29 cellular contexts compared by ENCODE assay signal in genomic region chr19:4044927-4045557, GRCh38. TPM values are rescaled to one million over a fixed set of nuclear protein-coding genes. Genes with fewer than 3 reads are reported as not detected.
A peak's percentile ranks its signal among the peaks of the same experiment; 100 is the strongest.
DNase-seq lines count a peak whose midpoint lies in the region; ATAC-seq and TF ChIP-seq lines count a peak whose summit lies in the region.
"Had no signal": no experiment of that assay in that cellular context is flagged by ENCODE, and none has a peak within 500 bp of the region (broad histone marks: within the 10 kb centered on the region; RNA-seq: fewer than 3 reads in every experiment).

No MANE protein-coding gene starts in this region.

- no peak for TF ChIP-seq POLR2A in adrenal gland (IDR thresholded peaks at IDR 0.05)

- peak overlapping the region; percentile 22 for H3K27ac Mint-ChIP-seq in activated T-cell treated with anti-CD3 and anti-CD28 coated beads, Interleukin-2, amount 50 U/mL, for 24 hours
- peak overlapping the region; percentile 85 for H3K27ac Mint-ChIP-seq in nephron progenitor cell
- H3K27ac Mint-ChIP-seq: activated CD4-positive, alpha-beta memory T cell treated with anti-CD3 and anti-CD28 coated beads, Interleukin-2, amount 10 ng/mL, durations not matched to agents 7 days and 5 days; activated naive CD8-positive, alpha-beta T cell treated with anti-CD3 and anti-CD28 coated beads for 36 hours; activated T-helper 2 cell treated with anti-CD3 and anti-CD28 coated beads, Interferon-gamma antibody, Interleukin-2, Interleukin-4, amounts not matched to agents 10 μg/mL and 5 μg/mL and 100 μg/mL, durations not matched to agents 14 hours and 24 hours and 36 hours had no signal

- H3K36me3 ChIP-seq in adrenal gland (replicated peaks in 1 of 2): peaks cover 0 to 33% of the 10 kb centered on the region in 2 donors

- no peaks in the 10 kb centered on the region for H3K9me3 ChIP-seq in adrenal gland (replicated peaks in 1 of 3)
- H3K9me3 ChIP-seq: SJSA1 had no signal

- TF ChIP-seq CTCF in nephron progenitor cell (IDR thresholded peaks at IDR 0.05): no peak
- no peak for TF ChIP-seq CTCF in adrenal gland (IDR thresholded peaks at IDR 0.05)

- H3K9me3 Mint-ChIP-seq in activated T-cell treated with anti-CD3 and anti-CD28 coated beads, Interleukin-2, amount 50 U/mL, for 24 hours: no peaks in the 10 kb centered on the region
- no peaks in the 10 kb centered on the region for H3K9me3 Mint-ChIP-seq in activated T-cell treated with anti-CD3 and anti-CD28 coated beads, Interleukin-2, amount 50 U/mL, for 4 hours
- no peaks in the 10 kb centered on the region for H3K9me3 Mint-ChIP-seq in nephron progenitor cell
- H3K9me3 Mint-ChIP-seq: activated CD4-positive, alpha-beta memory T cell treated with anti-CD3 and anti-CD28 coated beads, Interleukin-2, amount 10 ng/mL, durations not matched to agents 7 days and 5 days; activated naive CD8-positive, alpha-beta T cell treated with anti-CD3 and anti-CD28 coated beads for 36 hours; activated T-helper 2 cell treated with anti-CD3 and anti-CD28 coated beads, Interferon-gamma antibody, Interleukin-2, Interleukin-4, amounts not matched to agents 10 μg/mL and 5 μg/mL and 100 μg/mL, durations not matched to agents 14 hours and 24 hours and 36 hours; CD4-positive, alpha-beta memory T cell; mesothelial cell of epicardium; naive thymus-derived CD4-positive, alpha-beta T cell; T-cell had no signal

- ATAC-seq in activated T-cell treated with anti-CD3 and anti-CD28 coated beads, Interleukin-2, amount 50 U/mL, for 4 hours: no peak
- ATAC-seq: naive thymus-derived CD4-positive, alpha-beta T cell; T-cell had no signal

- no peaks in the 10 kb centered on the region for H3K27me3 ChIP-seq in adrenal gland
- H3K27me3 ChIP-seq: SJSA1 had no signal

- H3K4me1 Mint-ChIP-seq in activated T-cell treated with anti-CD3 and anti-CD28 coated beads, Interleukin-2, amount 50 U/mL, for 24 hours (ENCODE audit: low read depth): peaks cover 9% of the 10 kb centered on the region
- peaks cover 8% of the 10 kb centered on the region for H3K4me1 Mint-ChIP-seq in activated T-cell treated with anti-CD3 and anti-CD28 coated beads, Interleukin-2, amount 50 U/mL, for 4 hours (ENCODE audit: low read depth)
- H3K4me1 Mint-ChIP-seq in nephron progenitor cell: peaks cover 26% of the 10 kb centered on the region

- peaks cover 56% of the 10 kb centered on the region for H3K36me3 Mint-ChIP-seq in activated T-cell treated with anti-CD3 and anti-CD28 coated beads, Interleukin-2, amount 50 U/mL, for 24 hours (ENCODE audit: low read depth)
- H3K36me3 Mint-ChIP-seq in activated T-cell treated with anti-CD3 and anti-CD28 coated beads, Interleukin-2, amount 50 U/mL, for 4 hours (ENCODE audit: insufficient read depth): peaks cover 18% of the 10 kb centered on the region
- peaks cover 29% of the 10 kb centered on the region for H3K36me3 Mint-ChIP-seq in nephron progenitor cell (ENCODE audit: low read depth)

- H3K27ac ChIP-seq in caudate nucleus (ENCODE audit: low read depth, low read length) (peak overlapping the region; percentile 85), adrenal gland (no peak overlapping the region)
- H3K27ac ChIP-seq: 22Rv1, SJSA1 had no signal

- no peak for DNase-seq in activated T-cell treated with anti-CD3 and anti-CD28 coated beads, Interleukin-2, amount 50 U/mL, for 24 hours
- DNase-seq in activated T-cell treated with anti-CD3 and anti-CD28 coated beads, Interleukin-2, amount 50 U/mL, for 4 hours: no peak
- DNase-seq in caudate nucleus (lab: John Stamatoyannopoulos, UW) (no peak), nephron progenitor cell (peak; percentile 38), HUDEP-2 (lab: John Stamatoyannopoulos, UW; ENCODE audit: unreplicated experiment in 76 of 76) (no peak), adrenal gland (no peak), DMS 273 treated with DMSO at 0.1 percent for 48 hours (lab: John Stamatoyannopoulos, UW) (no peak), COLO668 (lab: John Stamatoyannopoulos, UW; ENCODE audit: unreplicated experiment) (no peak)
- DNase-seq: activated CD4-positive, alpha-beta memory T cell treated with anti-CD3 and anti-CD28 coated beads, Interleukin-2, amount 10 ng/mL, durations not matched to agents 7 days and 5 days; activated CD4-positive, CD25-positive, alpha-beta regulatory T cell treated with anti-CD3 and anti-CD28 coated beads, Interleukin-2, amount 50 U/mL, for 72 hours; activated CD8-positive, alpha-beta memory T cell treated with anti-CD3 and anti-CD28 coated beads, Interleukin-2, amount 50 U/mL, for 48 hours; activated naive CD8-positive, alpha-beta T cell treated with anti-CD3 and anti-CD28 coated beads for 36 hours; cerebellar nuclear complex; DMS153; GOT3; IMR-90; islet precursor cell; naive thymus-derived CD4-positive, alpha-beta T cell; NCI-H1092 treated with DMSO at 0.1 percent for 48 hours; NCI-H187 treated with DMSO at 0.1 percent for 48 hours; NCI-H2227 treated with DMSO at 0.1 percent for 48 hours; NCI-H69; stimulated activated CD8-positive, alpha-beta memory T cell treated with anti-CD3 and anti-CD28 coated beads, Interleukin-4, amount 100 ng/mL, for 48 hours; T-cell had no signal

- H3K4me3 Mint-ChIP-seq in activated T-cell treated with anti-CD3 and anti-CD28 coated beads, Interleukin-2, amount 50 U/mL, for 24 hours: no peak overlapping the region
- H3K4me3 Mint-ChIP-seq in activated T-cell treated with anti-CD3 and anti-CD28 coated beads, Interleukin-2, amount 50 U/mL, for 4 hours: no peak overlapping the region
- no peak overlapping the region for H3K4me3 Mint-ChIP-seq in nephron progenitor cell
- H3K4me3 Mint-ChIP-seq: activated CD4-positive, alpha-beta memory T cell treated with anti-CD3 and anti-CD28 coated beads, Interleukin-2, amount 10 ng/mL, durations not matched to agents 7 days and 5 days; activated naive CD8-positive, alpha-beta T cell treated with anti-CD3 and anti-CD28 coated beads for 36 hours; CD4-positive, alpha-beta memory T cell; mesothelial cell of epicardium; naive thymus-derived CD4-positive, alpha-beta T cell; T-cell had no signal

- intact Hi-C loops in adrenal gland (cut with DNase I): no loop called here

- no peak overlapping the region for H3K4me3 ChIP-seq in adrenal gland
- H3K4me3 ChIP-seq: SJSA1 had no signal

- WGBS in adrenal gland, 4 donors: 79 to 82% (median 81%) methylated on average over 11 to 25 of the region's 25 CpGs

- no peaks in the 10 kb centered on the region for H3K4me1 ChIP-seq in adrenal gland (replicated peaks in 1 of 2)
- H3K4me1 ChIP-seq: SJSA1 had no signal

- H3K27me3 Mint-ChIP-seq in activated T-cell treated with anti-CD3 and anti-CD28 coated beads, Interleukin-2, amount 50 U/mL, for 24 hours: no peaks in the 10 kb centered on the region
- H3K27me3 Mint-ChIP-seq in activated T-cell treated with anti-CD3 and anti-CD28 coated beads, Interleukin-2, amount 50 U/mL, for 4 hours (ENCODE audit: low read depth): no peaks in the 10 kb centered on the region
- no peaks in the 10 kb centered on the region for H3K27me3 Mint-ChIP-seq in nephron progenitor cell (ENCODE audit: low read depth, poor library complexity)
- H3K27me3 Mint-ChIP-seq: activated CD4-positive, alpha-beta memory T cell treated with anti-CD3 and anti-CD28 coated beads, Interleukin-2, amount 10 ng/mL, durations not matched to agents 7 days and 5 days; activated naive CD8-positive, alpha-beta T cell treated with anti-CD3 and anti-CD28 coated beads for 36 hours; CD4-positive, alpha-beta memory T cell; naive thymus-derived CD4-positive, alpha-beta T cell; T-cell had no signal

RNA-seq across cellular contexts. Expression of gene ZBTB7A, which starts 21.7 kb away (rescaled TPM):
- total RNA-seq in activated T-cell treated with anti-CD3 and anti-CD28 coated beads, Interleukin-2, amount 50 U/mL, for 4 hours: 10 to 100 TPM; 46.6 to 49.6 (median 47.4) TPM
- total RNA-seq in adrenal gland: 10 to 100 TPM; 34.3 to 77.2 (median 57.6) TPM
- polyA plus RNA-seq in adrenal gland: 10 to 100 TPM in 2 of 3 donors, 1 to 10 TPM in 1; 7.1 to 22.5 (median 10.6) TPM

RNA-seq across cellular contexts. Expression of gene PIAS4, which starts 37.5 kb away (rescaled TPM):
- total RNA-seq in activated T-cell treated with anti-CD3 and anti-CD28 coated beads, Interleukin-2, amount 50 U/mL, for 4 hours: 10 to 100 TPM; 33.9 to 37.0 (median 35.3) TPM
- 10 to 100 TPM; 16.6 to 40.7 (median 28.6) TPM for total RNA-seq in adrenal gland
- polyA plus RNA-seq in adrenal gland: 10 to 100 TPM; 13.7 to 22.3 (median 21.2) TPM

RNA-seq across cellular contexts. Expression of gene EEF2, which starts 59.8 kb away (rescaled TPM):
- total RNA-seq in activated T-cell treated with anti-CD3 and anti-CD28 coated beads, Interleukin-2, amount 50 U/mL, for 4 hours: 1,000 to 10,000 TPM; 3,493 to 4,080 (median 3,609) TPM
- total RNA-seq in adrenal gland: 1,000 to 10,000 TPM; 1,603 to 3,482 (median 2,345) TPM
- polyA plus RNA-seq in adrenal gland: 1,000 to 10,000 TPM in 2 of 3 donors, 100 to 1,000 TPM in 1; 752 to 2,793 (median 1,120) TPM
